Comparison of ENCODE assay signal across 21 cellular contexts in genomic region chr2:50448556-50448955, GRCh38.
DNase-seq lines count a peak whose midpoint lies in the region; ATAC-seq lines count a peak whose summit lies in the region.
"Had no signal": no experiment of that assay in that cellular context is flagged by ENCODE, and none has a peak within 500 bp of the region (broad histone marks: within the 10 kb centered on the region; RNA-seq: fewer than 3 reads in every experiment).

No MANE protein-coding gene starts in this region.

- H3K27me3 ChIP-seq in endocrine pancreas (ENCODE audit: control insufficient read depth, insufficient read depth, low read length): no peaks in the 10 kb centered on the region
- H3K27me3 ChIP-seq: BLaER1, neural progenitor cell had no signal

- H3K4me3 Mint-ChIP-seq in activated T-helper 17 cell treated with anti-CD3 and anti-CD28 coated beads, Interleukin-2, amount 50 U/mL, for 72 hours: no peak overlapping the region
- H3K4me3 Mint-ChIP-seq: activated naive CD8-positive, alpha-beta T cell; activated T-cell treated with anti-CD3 and anti-CD28 coated beads, Interleukin-2, amount 50 U/mL, for 72 hours; effector memory CD8-positive, alpha-beta T cell; IgD-negative memory B cell; neural progenitor cell had no signal

- H3K36me3 ChIP-seq in endocrine pancreas (ENCODE audit: control insufficient read depth, insufficient read depth, low read length): no peaks in the 10 kb centered on the region
- H3K36me3 ChIP-seq: BLaER1, neural progenitor cell, prostate gland had no signal

- H3K4me3 ChIP-seq in endocrine pancreas (ENCODE audit: control insufficient read depth, insufficient read depth, low read length): peak overlapping the region; percentile 46
- H3K4me3 ChIP-seq: BLaER1, mucosa of descending colon, neural progenitor cell, prostate gland had no signal

- no peaks in the 10 kb centered on the region for H3K4me1 ChIP-seq in endocrine pancreas (ENCODE audit: control insufficient read depth, insufficient read depth, low read length)
- H3K4me1 ChIP-seq: BLaER1, neural progenitor cell, prostate gland had no signal

- H3K9me3 Mint-ChIP-seq in activated T-helper 17 cell treated with anti-CD3 and anti-CD28 coated beads, Interleukin-2, amount 50 U/mL, for 72 hours: no peaks in the 10 kb centered on the region
- H3K9me3 Mint-ChIP-seq: activated T-cell treated with anti-CD3 and anti-CD28 coated beads, Interleukin-2, amount 50 U/mL, for 72 hours; IgD-negative memory B cell; neural progenitor cell had no signal

- intact Hi-C loops in left cardiac atrium (cut with DNase I): no loop called here

- no peaks in the 10 kb centered on the region for H3K36me3 Mint-ChIP-seq in activated T-helper 17 cell treated with anti-CD3 and anti-CD28 coated beads, Interleukin-2, amount 50 U/mL, for 72 hours (ENCODE audit: low read depth)
- H3K36me3 Mint-ChIP-seq: activated naive CD8-positive, alpha-beta T cell; IgD-negative memory B cell; neural progenitor cell had no signal

- no peaks in the 10 kb centered on the region for H3K4me1 Mint-ChIP-seq in activated T-helper 17 cell treated with anti-CD3 and anti-CD28 coated beads, Interleukin-2, amount 50 U/mL, for 72 hours
- H3K4me1 Mint-ChIP-seq: IgD-negative memory B cell had no signal

- H3K9ac ChIP-seq in endocrine pancreas (ENCODE audit: control insufficient read depth, insufficient read depth, low read length): no peak overlapping the region
- H3K9ac ChIP-seq: BLaER1, neural progenitor cell, SK-N-SH had no signal

- DNase-seq in DMS79 treated with DMSO at 0.1 percent for 48 hours (lab: John Stamatoyannopoulos, UW) (peak; percentile 53), DMS79 (lab: John Stamatoyannopoulos, UW) (no peak), NCI-H1694 (lab: John Stamatoyannopoulos, UW) (peak; percentile 6), NCI-H345 treated with DMSO at 0.1 percent for 48 hours (lab: John Stamatoyannopoulos, UW; ENCODE audit: unreplicated experiment) (peak; percentile 56), left cardiac atrium (no peak)
- DNase-seq: activated CD4-positive, CD25-positive, alpha-beta regulatory T cell treated with anti-CD3 and anti-CD28 coated beads, Interleukin-2, amount 50 U/mL, for 72 hours; activated T-cell treated with anti-CD3 and anti-CD28 coated beads, Interleukin-2, amount 50 U/mL, for 72 hours; effector memory CD8-positive, alpha-beta T cell; left ventricle myocardium superior; mucosa of descending colon; SK-N-SH; stimulated activated CD4-positive, alpha-beta T cell treated with anti-CD3 and anti-CD28 coated beads, Interleukin-4, amount 100 ng/mL, for 1 hour; T-helper 9 cell had no signal

- H3K27ac Mint-ChIP-seq in activated T-helper 17 cell treated with anti-CD3 and anti-CD28 coated beads, Interleukin-2, amount 50 U/mL, for 72 hours: no peak overlapping the region
- H3K27ac Mint-ChIP-seq: activated naive CD8-positive, alpha-beta T cell; activated T-cell treated with anti-CD3 and anti-CD28 coated beads, Interleukin-2, amount 50 U/mL, for 72 hours; effector memory CD8-positive, alpha-beta T cell; IgD-negative memory B cell; neural progenitor cell had no signal

- H3K9me3 ChIP-seq in endocrine pancreas (ENCODE audit: control insufficient read depth, low read length): no peaks in the 10 kb centered on the region
- H3K9me3 ChIP-seq: BLaER1, mucosa of descending colon, prostate gland, SK-N-SH had no signal

- peaks cover 3% of the 10 kb centered on the region for H3K27me3 Mint-ChIP-seq in activated T-helper 17 cell treated with anti-CD3 and anti-CD28 coated beads, Interleukin-2, amount 50 U/mL, for 72 hours
- H3K27me3 Mint-ChIP-seq: activated naive CD8-positive, alpha-beta T cell; effector memory CD8-positive, alpha-beta T cell; IgD-negative memory B cell had no signal

- ATAC-seq in left cardiac atrium (no peak), HG03457 (IDR thresholded peaks at IDR 0.05; ENCODE audit: unreplicated experiment) (no peak)
- ATAC-seq in activated T-helper 17 cell treated with anti-CD3 and anti-CD28 coated beads, Interleukin-2, amount 50 U/mL, for 72 hours (replicated peaks): no peak
- ATAC-seq: activated T-cell treated with anti-CD3 and anti-CD28 coated beads, Interleukin-2, amount 50 U/mL, for 72 hours; effector memory CD8-positive, alpha-beta T cell; left ventricle myocardium superior; mucosa of descending colon had no signal

Comparison
In these comparisons a context has a peak if more than half of its experiments do, and no peak if none do; other contexts are left out.
1. DNase-seq: peak in DMS79 treated with DMSO at 0.1 percent for 48 hours (single experiment), NCI-H1694 (single experiment) and NCI-H345 treated with DMSO at 0.1 percent for 48 hours (single experiment); none in DMS79 (single experiment) and left cardiac atrium (single experiment).